ENCODE assay signal across 20 cellular contexts in the genomic region with DNA sequence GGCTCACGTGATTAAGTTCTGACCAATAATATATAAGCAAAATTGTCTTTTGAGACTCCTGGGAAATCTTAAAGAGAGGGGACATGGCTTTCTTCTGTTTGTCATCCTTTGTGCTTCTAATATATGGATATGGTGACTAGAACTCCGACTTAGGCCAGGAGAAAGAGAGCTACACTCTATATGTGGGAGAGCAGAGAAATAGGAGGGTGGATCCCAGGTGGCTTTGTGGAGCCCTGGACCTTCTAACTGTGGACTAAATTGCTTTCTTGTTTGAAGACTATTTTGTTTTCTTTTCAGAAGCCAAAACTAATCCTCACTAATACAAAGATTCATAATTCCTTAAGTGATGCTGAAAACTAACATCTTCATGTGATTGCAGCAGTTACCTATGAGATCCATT.
DNase-seq lines count a peak whose midpoint lies in the region; ATAC-seq, FAIRE-seq and TF ChIP-seq lines count a peak whose summit lies in the region.
"Had no signal": no experiment of that assay in that cellular context is flagged by ENCODE, and none has a peak within 500 bp of the region (broad histone marks: within the 10 kb centered on the region; RNA-seq: fewer than 3 reads in every experiment).

No MANE protein-coding gene starts in this region.

- in situ Hi-C loops in HepG2 (cut with HindIII; ENCODE audit: extremely low pct_ligation_motif_present, low pct_unique_long_range_greater_than_20kb): loop anchor here (10.0 kb wide), 1 partner anchor 157 kb away; no protein-coding TSS in a partner anchor

- no peaks in the 10 kb centered on the region for H3K9me2 ChIP-seq in hepatocyte (replicated peaks; ENCODE audit: insufficient read depth)

- H3K79me2 ChIP-seq in HepG2 (ENCODE audit: insufficient read depth, low read length): no peaks in the 10 kb centered on the region
- H3K79me2 ChIP-seq in hepatocyte: no peaks in the 10 kb centered on the region

- no peak for TF ChIP-seq EP300 in HepG2 (IDR thresholded peaks at IDR 0.05; ENCODE audit: low read depth in 2 of 2, low read length in 2 of 2)
- no peak for TF ChIP-seq EP300 in HepG2 (CRISPR knock-in tag; IDR thresholded peaks at IDR 0.05; ENCODE audit: borderline replicate concordance)

- 50% methylated on average over 2 of the region's 2 CpGs for WGBS in HepG2 (ENCODE audit: low lambda C conversion rate)
- WGBS in right lobe of liver (ENCODE audit: insufficient coverage, low coverage, low lambda C conversion rate, missing lambda C conversion rate): 54% methylated on average over 2 of the region's 2 CpGs
- WGBS in hepatocyte (ENCODE audit: low lambda C conversion rate, missing lambda C conversion rate): 94% methylated on average over 2 of the region's 2 CpGs
- 71 to 85% methylated on average over 2 of the region's 2 CpGs for WGBS in esophagus squamous epithelium, 2 donors

- no peak for TF ChIP-seq POLR2A in HepG2 (IDR thresholded peaks at IDR 0.05; ENCODE audit: insufficient read depth in 1 of 2, low read depth in 2 of 2, low read length in 2 of 2)
- TF ChIP-seq POLR2A in right lobe of liver (IDR thresholded peaks at IDR 0.05): no peak
- no peak for TF ChIP-seq POLR2A in esophagus squamous epithelium (IDR thresholded peaks at IDR 0.05)

- H4K20me1 ChIP-seq in HepG2 (ENCODE audit: insufficient read depth, low read length) (no peaks in the 10 kb centered on the region), hepatocyte (ENCODE audit: insufficient read depth, poor library complexity, severe bottlenecking) (no peaks in the 10 kb centered on the region)
- H4K20me1 ChIP-seq: BLaER1 had no signal

- no peak for DNase-seq in HepG2 (ENCODE audit: low spot score)
- no peak for DNase-seq in right lobe of liver
- DNase-seq in hepatocyte (ENCODE audit: low spot score): no peak
- DNase-seq in AML-193 (lab: John Stamatoyannopoulos, UW): no peak
- DNase-seq in esophagus squamous epithelium (lab: John Stamatoyannopoulos, UW): no peak
- DNase-seq: BE2C; C1 segment of cervical spinal cord; CD4-positive, alpha-beta memory T cell; CD4-positive, CD25-positive, alpha-beta regulatory T cell; CD8-positive, alpha-beta memory T cell; COR-L47; DMS79 treated with DMSO at 0.1 percent for 48 hours; GF-D8 had no signal

- TF ChIP-seq RAD21 in HepG2 (CRISPR knock-in tag; IDR thresholded peaks at IDR 0.05): no peak

- H3K27me3 ChIP-seq in HepG2 (ENCODE audit: control insufficient read depth in 1 of 2, insufficient read depth in 2 of 2, low read length in 2 of 2) (no peaks in the 10 kb centered on the region), right lobe of liver (no peaks in the 10 kb centered on the region), hepatocyte (no peaks in the 10 kb centered on the region), skeletal muscle satellite cell (ENCODE audit: control insufficient read depth, insufficient read depth, low read length) (no peaks in the 10 kb centered on the region), esophagus squamous epithelium (no peaks in the 10 kb centered on the region)
- H3K27me3 ChIP-seq: BE2C, BLaER1 had no signal

- H2AFZ ChIP-seq in HepG2 (ENCODE audit: low read length) (no peak overlapping the region), hepatocyte (no peak overlapping the region)

- H3K4me2 ChIP-seq in HepG2 (ENCODE audit: low read depth, low read length) (peak overlapping the region; percentile 44), hepatocyte (peak overlapping the region; percentile 44), skeletal muscle satellite cell (ENCODE audit: low read length) (peak overlapping the region; percentile 39)
- H3K4me2 ChIP-seq: A549, BLaER1 had no signal

- H3K27ac ChIP-seq in HepG2 (ENCODE audit: extremely low read length, insufficient read depth, low read length): peak overlapping the region; percentile 77
- H3K27ac ChIP-seq in right lobe of liver: no peak overlapping the region
- peak overlapping the region; percentile 67 for H3K27ac ChIP-seq in hepatocyte
- no peak overlapping the region for H3K27ac ChIP-seq in esophagus squamous epithelium
- H3K27ac ChIP-seq: 22Rv1, A549, BLaER1 had no signal

- BruUV-seq in HepG2 (replicated peaks; lab: Mats Ljungman, UMichigan): no TSS peak

- FAIRE-seq in HepG2 (lab: Jason Lieb, UNC): no peak
- FAIRE-seq: A549, G401.6, GM12891, GM19239 had no signal

- no peaks in the 10 kb centered on the region for H3K36me3 ChIP-seq in HepG2 (replicated peaks in 1 of 2; ENCODE audit: control insufficient read depth in 1 of 2, insufficient read depth in 2 of 2, low read length in 2 of 2)
- no peaks in the 10 kb centered on the region for H3K36me3 ChIP-seq in right lobe of liver
- H3K36me3 ChIP-seq in hepatocyte (replicated peaks; ENCODE audit: insufficient read depth, low read depth): no peaks in the 10 kb centered on the region
- H3K36me3 ChIP-seq in skeletal muscle satellite cell (ENCODE audit: insufficient read depth, low read length): no peaks in the 10 kb centered on the region
- no peaks in the 10 kb centered on the region for H3K36me3 ChIP-seq in esophagus squamous epithelium
- H3K36me3 ChIP-seq: BE2C, BLaER1 had no signal

- TF ChIP-seq CTCF in HepG2 (CRISPR knock-in tag; IDR thresholded peaks at IDR 0.05) (no peak), right lobe of liver (IDR thresholded peaks at IDR 0.05) (no peak), hepatocyte (IDR thresholded peaks at IDR 0.05; ENCODE audit: poor library complexity) (no peak), esophagus squamous epithelium (IDR thresholded peaks at IDR 0.05) (no peak)

- ATAC-seq in HepG2 (peak; percentile 65), right lobe of liver (no peak)

- H3K4me1 ChIP-seq in HepG2 (ENCODE audit: insufficient read depth, low read length): peaks cover 26% of the 10 kb centered on the region
- H3K4me1 ChIP-seq in right lobe of liver: no peaks in the 10 kb centered on the region
- peaks cover 4% of the 10 kb centered on the region for H3K4me1 ChIP-seq in hepatocyte (ENCODE audit: insufficient read depth)
- H3K4me1 ChIP-seq in skeletal muscle satellite cell (ENCODE audit: control insufficient read depth, insufficient read depth, low read length): peaks cover 14% of the 10 kb centered on the region
- H3K4me1 ChIP-seq in esophagus squamous epithelium: no peaks in the 10 kb centered on the region
- H3K4me1 ChIP-seq: A549, BE2C had no signal

- H3K4me3 ChIP-seq in HepG2 (replicated peaks in 1 of 3; ENCODE audit: insufficient read depth in 1 of 3, low read depth in 2 of 3, low read length in 3 of 3): no peak overlapping the region
- H3K4me3 ChIP-seq in right lobe of liver: no peak overlapping the region
- no peak overlapping the region for H3K4me3 ChIP-seq in hepatocyte
- H3K4me3 ChIP-seq in skeletal muscle satellite cell (ENCODE audit: low read length): no peak overlapping the region
- no peak overlapping the region for H3K4me3 ChIP-seq in esophagus squamous epithelium
- H3K4me3 ChIP-seq: A549, BLaER1 had no signal

- POLR2A ChIA-PET in HepG2 (lab: Yijun Ruan, JAX): no interaction called here

- CTCF ChIA-PET in HepG2 (lab: Yijun Ruan, JAX; ENCODE audit: low intra/inter-chr PET ratio, low total read pairs): no interaction called here

- intact Hi-C loops in HepG2 (cut with micrococcal nuclease; ENCODE audit: unreplicated experiment): loop anchor here (10.0 kb wide), 1 partner anchor 157 kb away; no protein-coding TSS in a partner anchor
- intact Hi-C loops in right lobe of liver (cut with DNase I): no loop called here
- intact Hi-C loops in esophagus squamous epithelium (cut with DNase I): no loop called here

- H3K9ac ChIP-seq in HepG2 (ENCODE audit: insufficient read depth, low read depth, low read length) (peak overlapping the region; percentile 37), skeletal muscle satellite cell (ENCODE audit: low read depth, low read length) (no peak overlapping the region)
- H3K9ac ChIP-seq: BLaER1 had no signal

- no peaks in the 10 kb centered on the region for H3K9me3 ChIP-seq in HepG2 (ENCODE audit: low read length)
- no peaks in the 10 kb centered on the region for H3K9me3 ChIP-seq in right lobe of liver
- H3K9me3 ChIP-seq in hepatocyte (ENCODE audit: low read depth): no peaks in the 10 kb centered on the region
- H3K9me3 ChIP-seq in skeletal muscle satellite cell (replicated peaks; ENCODE audit: low read length): no peaks in the 10 kb centered on the region
- H3K9me3 ChIP-seq in esophagus squamous epithelium: no peaks in the 10 kb centered on the region
- H3K9me3 ChIP-seq: A549, BE2C had no signal

TF ChIP-seq in HepG2, 621 proteins besides CTCF, POLR2A, EP300 and RAD21:
- no peak for TF ChIP-seq ZFP90 (CRISPR knock-in tag; IDR thresholded peaks at IDR 0.05; ENCODE audit: borderline replicate concordance)
- peak; percentile 6 for TF ChIP-seq HNRNPK (IDR thresholded peaks at IDR 0.05; ENCODE audit: low read depth, low read length, poor library complexity, severe bottlenecking)
- TF ChIP-seq ZSCAN22 (CRISPR knock-in tag; IDR thresholded peaks at IDR 0.05): 0 out of 2 replicates have a peak, but pooled peaks have one; percentile 13
- TF ChIP-seq MTA1 (CRISPR knock-in tag; IDR thresholded peaks at IDR 0.05; ENCODE audit: borderline replicate concordance): no peak
TF ChIP-seq in HepG2: peak in this region for 2.

Comparison
In these comparisons a context has a peak if more than half of its experiments do, and no peak if none do; other contexts are left out.
1. H3K27ac ChIP-seq: peak in HepG2 (single experiment) and hepatocyte (single experiment); none in right lobe of liver (0 of 3) and esophagus squamous epithelium (0 of 4).
2. Peak in every context shown above with its lines, with median percentiles within 50 percentile points of each other: H3K4me2 ChIP-seq.